Comparison of ENCODE assay signal across 17 cellular contexts in genomic region chr3:45946875-45947274, GRCh38. TPM values are rescaled to one million over a fixed set of nuclear protein-coding genes. Genes with fewer than 3 reads are reported as not detected.
A peak's percentile ranks its signal among the peaks of the same experiment; 100 is the strongest.
DNase-seq lines count a peak whose midpoint lies in the region; ATAC-seq and TF ChIP-seq lines count a peak whose summit lies in the region.
"Had no signal": no experiment of that assay in that cellular context is flagged by ENCODE, and none has a peak within 500 bp of the region (broad histone marks: within the 10 kb centered on the region; RNA-seq: fewer than 3 reads in every experiment).

No MANE protein-coding gene starts in this region.

- no peak overlapping the region for H3K4me3 ChIP-seq in Peyer's patch
- no peak overlapping the region for H3K4me3 ChIP-seq in Karpas-422 (ENCODE audit: low read length)
- H3K4me3 ChIP-seq: heart left ventricle, uterus had no signal

- peaks cover 79% of the 10 kb centered on the region for H3K36me3 Mint-ChIP-seq in activated CD8-positive, alpha-beta memory T cell treated with anti-CD3 and anti-CD28 coated beads, Interleukin-2, amount 10 ng/mL, durations not matched to agents 7 days and 5 days
- peaks cover 84% of the 10 kb centered on the region for H3K36me3 Mint-ChIP-seq in activated T-helper 2 cell treated with anti-CD3 and anti-CD28 coated beads, Interferon-gamma antibody, Interleukin-2, Interleukin-4, amounts not matched to agents 10 μg/mL and 5 μg/mL and 100 μg/mL, durations not matched to agents 14 hours and 24 hours and 36 hours (ENCODE audit: low read depth)
- peaks cover 97% of the 10 kb centered on the region for H3K36me3 Mint-ChIP-seq in stimulated activated effector memory CD8-positive, alpha-beta T cell treated with anti-CD3 and anti-CD28 coated beads, Interleukin-12 subunit alpha, Interleukin-12 subunit beta, amount 100 ng/mL, for 72 hours

- peak overlapping the region; percentile 73 for H3K4me3 Mint-ChIP-seq in activated CD8-positive, alpha-beta memory T cell treated with anti-CD3 and anti-CD28 coated beads, Interleukin-2, amount 10 ng/mL, durations not matched to agents 7 days and 5 days
- H3K4me3 Mint-ChIP-seq in activated T-helper 2 cell treated with anti-CD3 and anti-CD28 coated beads, Interferon-gamma antibody, Interleukin-2, Interleukin-4, amounts not matched to agents 10 μg/mL and 5 μg/mL and 100 μg/mL, durations not matched to agents 14 hours and 24 hours and 36 hours (ENCODE audit: low read depth) = no peak overlapping the region
- H3K4me3 Mint-ChIP-seq in stimulated activated effector memory CD8-positive, alpha-beta T cell treated with anti-CD3 and anti-CD28 coated beads, Interleukin-12 subunit alpha, Interleukin-12 subunit beta, amount 100 ng/mL, for 72 hours = peak overlapping the region; percentile 80

- H3K4me1 Mint-ChIP-seq in activated CD8-positive, alpha-beta memory T cell treated with anti-CD3 and anti-CD28 coated beads, Interleukin-2, amount 10 ng/mL, durations not matched to agents 7 days and 5 days = peaks cover 96% of the 10 kb centered on the region
- H3K4me1 Mint-ChIP-seq in activated T-helper 2 cell treated with anti-CD3 and anti-CD28 coated beads, Interferon-gamma antibody, Interleukin-2, Interleukin-4, amounts not matched to agents 10 μg/mL and 5 μg/mL and 100 μg/mL, durations not matched to agents 14 hours and 24 hours and 36 hours (ENCODE audit: low read depth) = peaks cover 85% of the 10 kb centered on the region
- peaks cover 95% of the 10 kb centered on the region for H3K4me1 Mint-ChIP-seq in stimulated activated effector memory CD8-positive, alpha-beta T cell treated with anti-CD3 and anti-CD28 coated beads, Interleukin-12 subunit alpha, Interleukin-12 subunit beta, amount 100 ng/mL, for 72 hours

- intact Hi-C loops in activated T-helper 2 cell treated with anti-CD3 and anti-CD28 coated beads, Interferon-gamma antibody, Interleukin-2, Interleukin-4, amounts not matched to agents 10 μg/mL and 5 μg/mL and 100 μg/mL, durations not matched to agents 14 hours and 24 hours and 36 hours (cut with micrococcal nuclease) = loop anchor here (10.0 kb wide), 1 partner anchor 338 kb away; no protein-coding TSS in a partner anchor

- H3K27ac Mint-ChIP-seq in activated CD8-positive, alpha-beta memory T cell treated with anti-CD3 and anti-CD28 coated beads, Interleukin-2, amount 10 ng/mL, durations not matched to agents 7 days and 5 days = peak overlapping the region; percentile 84
- peak overlapping the region; percentile 1 for H3K27ac Mint-ChIP-seq in activated T-helper 2 cell treated with anti-CD3 and anti-CD28 coated beads, Interferon-gamma antibody, Interleukin-2, Interleukin-4, amounts not matched to agents 10 μg/mL and 5 μg/mL and 100 μg/mL, durations not matched to agents 14 hours and 24 hours and 36 hours
- H3K27ac Mint-ChIP-seq in stimulated activated effector memory CD8-positive, alpha-beta T cell treated with anti-CD3 and anti-CD28 coated beads, Interleukin-12 subunit alpha, Interleukin-12 subunit beta, amount 100 ng/mL, for 72 hours = peak overlapping the region; percentile 93

- ATAC-seq in activated CD8-positive, alpha-beta memory T cell treated with anti-CD3 and anti-CD28 coated beads, Interleukin-2, amount 10 ng/mL, durations not matched to agents 7 days and 5 days = no peak
- ATAC-seq in stimulated activated effector memory CD8-positive, alpha-beta T cell treated with anti-CD3 and anti-CD28 coated beads, Interleukin-12 subunit alpha, Interleukin-12 subunit beta, amount 100 ng/mL, for 72 hours = peak; percentile 61
- ATAC-seq in HG02588 (IDR thresholded peaks at IDR 0.05; ENCODE audit: unreplicated experiment) = no peak
- ATAC-seq in GM18498 (IDR thresholded peaks at IDR 0.05; ENCODE audit: unreplicated experiment) = no peak

- TF ChIP-seq CTCF in Peyer's patch (IDR thresholded peaks at IDR 0.05) = no peak

- no peaks in the 10 kb centered on the region for H3K79me2 ChIP-seq in Karpas-422 (ENCODE audit: low read length)

- TF ChIP-seq POLR2A in Peyer's patch (IDR thresholded peaks at IDR 0.05) = no peak

- H3K36me3 ChIP-seq in Peyer's patch (peaks cover 0 to 60% (median 5%) of the 10 kb centered on the region in 3 donors), Karpas-422 (ENCODE audit: insufficient read depth, low read length) (peaks cover 9% of the 10 kb centered on the region; the same call in 1 of the 2 replicates)
- H3K36me3 ChIP-seq: uterus had no signal

- H4K20me1 ChIP-seq in Karpas-422 (ENCODE audit: insufficient read depth, low read depth, low read length) = no peaks in the 10 kb centered on the region

- peak; percentile 68 for DNase-seq in activated CD8-positive, alpha-beta memory T cell treated with anti-CD3 and anti-CD28 coated beads, Interleukin-2, amount 10 ng/mL, durations not matched to agents 7 days and 5 days
- DNase-seq in activated CD8-positive, alpha-beta memory T cell treated with anti-CD3 and anti-CD28 coated beads, Interleukin-2, amount 50 U/mL, for 48 hours = no peak
- no peak for DNase-seq in Peyer's patch
- no peak for DNase-seq in activated T-helper 2 cell treated with anti-CD3 and anti-CD28 coated beads, Interferon-gamma antibody, Interleukin-2, Interleukin-4, amounts not matched to agents 10 μg/mL and 5 μg/mL and 100 μg/mL, durations not matched to agents 14 hours and 24 hours and 36 hours (ENCODE audit: low spot score)
- no peak for DNase-seq in stimulated activated effector memory CD8-positive, alpha-beta T cell treated with anti-CD3 and anti-CD28 coated beads, Interleukin-12 subunit alpha, Interleukin-12 subunit beta, amount 100 ng/mL, for 72 hours (ENCODE audit: low spot score in 2 of 2)
- no peak for DNase-seq in Karpas-422
- DNase-seq: activated CD4-positive, alpha-beta T cell treated with anti-CD3 and anti-CD28 coated beads, Interleukin-2, amount 50 U/mL, for 48 hours; cortex of kidney; DMS153; heart left ventricle; NCI-H1436 treated with DMSO at 0.1 percent for 48 hours; NCI-H526 treated with DMSO at 0.1 percent for 48 hours; uterus had no signal

- H3K4me1 ChIP-seq in Peyer's patch = peaks cover 0 to 5% (median 0%) of the 10 kb centered on the region in 4 donors
- H3K4me1 ChIP-seq in Karpas-422 (ENCODE audit: low read length) = no peaks in the 10 kb centered on the region

- H2AFZ ChIP-seq in Karpas-422 (ENCODE audit: low read length) = no peak overlapping the region

- no peaks in the 10 kb centered on the region for H3K27me3 Mint-ChIP-seq in activated CD8-positive, alpha-beta memory T cell treated with anti-CD3 and anti-CD28 coated beads, Interleukin-2, amount 10 ng/mL, durations not matched to agents 7 days and 5 days
- no peaks in the 10 kb centered on the region for H3K27me3 Mint-ChIP-seq in activated T-helper 2 cell treated with anti-CD3 and anti-CD28 coated beads, Interferon-gamma antibody, Interleukin-2, Interleukin-4, amounts not matched to agents 10 μg/mL and 5 μg/mL and 100 μg/mL, durations not matched to agents 14 hours and 24 hours and 36 hours (ENCODE audit: low read depth)

- no peaks in the 10 kb centered on the region for H3K27me3 ChIP-seq in Peyer's patch
- no peaks in the 10 kb centered on the region for H3K27me3 ChIP-seq in Karpas-422 (ENCODE audit: low read length)
- H3K27me3 ChIP-seq: heart left ventricle, uterus had no signal

- CTCF ChIA-PET in activated CD8-positive, alpha-beta memory T cell treated with anti-CD3 and anti-CD28 coated beads, Interleukin-2, amount 10 ng/mL, durations not matched to agents 7 days and 5 days (lab: Charles Lee) = interaction anchor here (0.7 to 30.7 kb wide), 7 partner anchors 8 to 132 kb away, joined by 3 to 708 read pairs (median 5); no protein-coding TSS in a partner anchor

- H3K9me3 ChIP-seq in Peyer's patch (no peaks in the 10 kb centered on the region), Karpas-422 (ENCODE audit: low read length) (no peaks in the 10 kb centered on the region)
- H3K9me3 ChIP-seq: heart left ventricle, neutrophil, uterus had no signal

- no peak overlapping the region for H3K9ac ChIP-seq in Karpas-422 (ENCODE audit: low read length)

- H3K9me2 ChIP-seq in Karpas-422 (replicated peaks; ENCODE audit: insufficient read depth, low read length) = no peaks in the 10 kb centered on the region

- H3K9me3 Mint-ChIP-seq in activated CD8-positive, alpha-beta memory T cell treated with anti-CD3 and anti-CD28 coated beads, Interleukin-2, amount 10 ng/mL, durations not matched to agents 7 days and 5 days (ENCODE audit: low read depth) = no peaks in the 10 kb centered on the region
- H3K9me3 Mint-ChIP-seq in activated T-helper 2 cell treated with anti-CD3 and anti-CD28 coated beads, Interferon-gamma antibody, Interleukin-2, Interleukin-4, amounts not matched to agents 10 μg/mL and 5 μg/mL and 100 μg/mL, durations not matched to agents 14 hours and 24 hours and 36 hours = no peaks in the 10 kb centered on the region
- no peaks in the 10 kb centered on the region for H3K9me3 Mint-ChIP-seq in stimulated activated effector memory CD8-positive, alpha-beta T cell treated with anti-CD3 and anti-CD28 coated beads, Interleukin-12 subunit alpha, Interleukin-12 subunit beta, amount 100 ng/mL, for 72 hours

- no peak overlapping the region for H3K4me2 ChIP-seq in Karpas-422 (ENCODE audit: low read depth, low read length, poor library complexity, severe bottlenecking)

- H3K27ac ChIP-seq in Peyer's patch = peak overlapping the region in 3 of 4 donors; percentile 21 to 80 (median 38)
- no peak overlapping the region for H3K27ac ChIP-seq in Karpas-422 (ENCODE audit: low read length)
- H3K27ac ChIP-seq: C4-2B, neutrophil had no signal

RNA-seq across cellular contexts. Expression of gene CXCR6, which starts 3.6 kb away (rescaled TPM):
- 100 to 1,000 TPM in 1 of 2 experiments, 10 to 100 TPM in 1; 49.7 to 109 TPM for total RNA-seq in activated CD8-positive, alpha-beta memory T cell treated with anti-CD3 and anti-CD28 coated beads, Interleukin-2, amount 10 ng/mL, durations not matched to agents 7 days and 5 days
- total RNA-seq in Peyer's patch = 1 to 10 TPM in 3 of 4 donors, not detected in 1; 1.7 to 3.6 (median 2.5) TPM
- total RNA-seq in activated T-helper 2 cell treated with anti-CD3 and anti-CD28 coated beads, Interferon-gamma antibody, Interleukin-2, Interleukin-4, amounts not matched to agents 10 μg/mL and 5 μg/mL and 100 μg/mL, durations not matched to agents 14 hours and 24 hours and 36 hours = 9.3 and 10.7 TPM in 2 replicates
- total RNA-seq in Karpas-422 (2014; rRNA removed; shearing (Covaris generic); ENCODE audit: low replicate concordance) = not detected in 2 replicates

RNA-seq across cellular contexts. Expression of gene FYCO1, which starts 48.7 kb away (rescaled TPM):
- total RNA-seq in activated CD8-positive, alpha-beta memory T cell treated with anti-CD3 and anti-CD28 coated beads, Interleukin-2, amount 10 ng/mL, durations not matched to agents 7 days and 5 days = 10 to 100 TPM; 19.1 to 27.7 TPM
- total RNA-seq in Peyer's patch = 10 to 100 TPM; 35.8 to 51.2 (median 43.8) TPM
- total RNA-seq in activated T-helper 2 cell treated with anti-CD3 and anti-CD28 coated beads, Interferon-gamma antibody, Interleukin-2, Interleukin-4, amounts not matched to agents 10 μg/mL and 5 μg/mL and 100 μg/mL, durations not matched to agents 14 hours and 24 hours and 36 hours = 19.6 and 20.2 TPM in 2 replicates
- total RNA-seq in Karpas-422 (2014; rRNA removed; shearing (Covaris generic); ENCODE audit: low replicate concordance) = 7.3 and 7.4 TPM in 2 replicates

Comparison
In these comparisons a context has a peak if more than half of its experiments do, and no peak if none do; other contexts are left out.
1. H3K27ac Mint-ChIP-seq: peak in every context shown above with its lines; median percentile 93 in stimulated activated effector memory CD8-positive, alpha-beta T cell treated with anti-CD3 and anti-CD28 coated beads, Interleukin-12 subunit alpha, Interleukin-12 subunit beta, amount 100 ng/mL, for 72 hours; 84 in activated CD8-positive, alpha-beta memory T cell treated with anti-CD3 and anti-CD28 coated beads, Interleukin-2, amount 10 ng/mL, durations not matched to agents 7 days and 5 days; 1 in activated T-helper 2 cell treated with anti-CD3 and anti-CD28 coated beads, Interferon-gamma antibody, Interleukin-2, Interleukin-4, amounts not matched to agents 10 μg/mL and 5 μg/mL and 100 μg/mL, durations not matched to agents 14 hours and 24 hours and 36 hours.